1 cellular context compared by ENCODE assay signal in genomic region chr1:60436148-60436547, GRCh38.
TF ChIP-seq lines count a peak whose summit lies in the region.

No MANE protein-coding gene starts in this region.

TF ChIP-seq in WTC11, 78 proteins besides CTCF, POLR2A, EP300 and RAD21 (continued from another document):
- TF ChIP-seq ZNF425 (CRISPR knock-in tag; conservative IDR thresholded peaks at IDR 0.05) (no peak), AFF4 (CRISPR knock-in tag; IDR thresholded peaks at IDR 0.05; ENCODE audit: borderline replicate concordance) (no peak), NR2C2 (CRISPR knock-in tag; IDR thresholded peaks at IDR 0.05) (no peak), CREM (CRISPR knock-in tag; IDR thresholded peaks at IDR 0.05) (no peak), GRHL2 (CRISPR knock-in tag; IDR thresholded peaks at IDR 0.05; ENCODE audit: insufficient replicate concordance, severe bottlenecking) (no peak), ERG (CRISPR knock-in tag; IDR thresholded peaks at IDR 0.05) (no peak), ZNF263 (CRISPR knock-in tag; IDR thresholded peaks at IDR 0.05; ENCODE audit: low read depth) (no peak), ATF2 (CRISPR knock-in tag; IDR thresholded peaks at IDR 0.05; ENCODE audit: borderline replicate concordance, low read depth) (no peak), GTF2I (CRISPR knock-in tag; conservative IDR thresholded peaks at IDR 0.05) (no peak)
- TF ChIP-seq, protein P1, sequence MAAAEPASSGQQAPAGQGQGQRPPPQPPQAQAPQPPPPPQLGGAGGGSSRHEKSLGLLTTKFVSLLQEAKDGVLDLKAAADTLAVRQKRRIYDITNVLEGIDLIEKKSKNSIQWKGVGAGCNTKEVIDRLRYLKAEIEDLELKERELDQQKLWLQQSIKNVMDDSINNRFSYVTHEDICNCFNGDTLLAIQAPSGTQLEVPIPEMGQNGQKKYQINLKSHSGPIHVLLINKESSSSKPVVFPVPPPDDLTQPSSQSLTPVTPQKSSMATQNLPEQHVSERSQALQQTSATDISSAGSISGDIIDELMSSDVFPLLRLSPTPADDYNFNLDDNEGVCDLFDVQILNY (CRISPR knock-in tag; IDR thresholded peaks at IDR 0.05): no peak
- TF ChIP-seq, protein P2, sequence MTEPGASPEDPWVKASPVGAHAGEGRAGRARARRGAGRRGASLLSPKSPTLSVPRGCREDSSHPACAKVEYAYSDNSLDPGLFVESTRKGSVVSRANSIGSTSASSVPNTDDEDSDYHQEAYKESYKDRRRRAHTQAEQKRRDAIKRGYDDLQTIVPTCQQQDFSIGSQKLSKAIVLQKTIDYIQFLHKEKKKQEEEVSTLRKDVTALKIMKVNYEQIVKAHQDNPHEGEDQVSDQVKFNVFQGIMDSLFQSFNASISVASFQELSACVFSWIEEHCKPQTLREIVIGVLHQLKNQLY (CRISPR knock-in tag; IDR thresholded peaks at IDR 0.05): no peak
